Comparison of ENCODE assay signal across 32 cellular contexts in the genomic region with DNA sequence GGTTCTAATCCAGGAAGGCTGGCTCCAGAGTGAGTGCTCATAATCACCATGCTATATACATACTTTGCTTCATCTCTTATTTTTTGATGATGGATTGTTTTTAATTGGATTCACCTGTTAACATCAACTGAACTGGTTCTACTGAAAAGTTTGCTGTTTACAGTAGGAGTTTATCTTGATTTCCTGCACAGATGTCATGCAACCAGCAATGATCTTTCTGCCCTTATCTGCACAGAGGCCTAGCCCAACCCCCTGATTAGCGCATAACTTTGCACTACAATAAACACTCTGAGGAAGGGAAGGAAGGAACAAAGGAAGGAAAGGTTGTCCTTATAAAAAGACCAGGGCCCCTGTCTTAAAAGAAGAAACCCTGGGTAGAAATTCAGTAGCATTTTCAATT.
"Had no signal": no experiment of that assay in that cellular context is flagged by ENCODE, and none has a peak within 500 bp of the region (broad histone marks: within the 10 kb centered on the region; RNA-seq: fewer than 3 reads in every experiment).

No MANE protein-coding gene starts in this region.

- H3K27me3 ChIP-seq: ascending aorta, cardiac muscle cell, dorsolateral prefrontal cortex, heart left ventricle, pancreas, thyroid gland, upper lobe of right lung had no signal

- ATAC-seq: esophagus mucosa; naive thymus-derived CD4-positive, alpha-beta T cell; sciatic nerve; stimulated activated memory B cell treated with anti-CD40 and anti-IgM and Interleukin-4, amounts not matched to agents 10 μg/mL and 1 μg/mL and 100 μg/mL, for 72 hours; stimulated activated naive CD8-positive, alpha-beta T cell treated with anti-CD3 and anti-CD28 coated beads, Interleukin-15, amount 100 ng/mL, for 72 hours had no signal

- H3K27ac ChIP-seq: ascending aorta, cardiac muscle cell, coronary artery, dorsolateral prefrontal cortex, heart left ventricle, pancreas, prostate gland, skin epidermis, thyroid gland, upper lobe of right lung, WERI-Rb-1 had no signal

- DNase-seq: activated CD4-positive, alpha-beta memory T cell treated with anti-CD3 and anti-CD28 coated beads for 36 hours; activated CD4-positive, alpha-beta T cell treated with anti-CD3 and anti-CD28 coated beads, Interleukin-2, amount 10 ng/mL, durations not matched to agents 24 days and 14 days; activated CD4-positive, CD25-positive, alpha-beta regulatory T cell treated with anti-CD3 and anti-CD28 coated beads, Interleukin-2, amount 50 U/mL, for 72 hours; activated CD8-positive, alpha-beta memory T cell treated with anti-CD3 and anti-CD28 coated beads, Interleukin-2, amount 50 U/mL, for 4 hours; activated gamma-delta T cell; activated naive CD4-positive, alpha-beta T cell treated with anti-CD3 and anti-CD28 coated beads, Interleukin-2, amount 10 ng/mL, durations not matched to agents 7 days and 5 days; activated naive CD8-positive, alpha-beta T cell treated with anti-CD3 and anti-CD28 coated beads, Interleukin-2, amount 10 ng/mL, durations not matched to agents 7 days and 5 days; activated T-cell treated with anti-CD3 and anti-CD28 coated beads, Interleukin-2, amount 50 U/mL, for 1 hour; cerebellar nuclear complex; dorsolateral prefrontal cortex; effector memory CD4-positive, alpha-beta T cell; foreskin fibroblast; heart left ventricle; left ventricle myocardium superior; naive thymus-derived CD4-positive, alpha-beta T cell; nucleus accumbens; retina; stimulated activated CD4-positive, alpha-beta T cell treated with anti-CD3 and anti-CD28 coated beads, Interleukin-4, amount 100 ng/mL, for 4 hours; stimulated activated CD8-positive, alpha-beta memory T cell treated with anti-CD3 and anti-CD28 coated beads, Interleukin-4, amount 100 ng/mL, for 48 hours; stimulated activated naive CD8-positive, alpha-beta T cell treated with anti-CD3 and anti-CD28 coated beads, Interleukin-15, amount 100 ng/mL, for 72 hours; thyroid gland; upper lobe of right lung; WERI-Rb-1 had no signal

- H3K9me3 ChIP-seq: ascending aorta, heart left ventricle, pancreas, prostate gland, thyroid gland, upper lobe of right lung had no signal

- H3K36me3 ChIP-seq: ascending aorta, cardiac muscle cell, heart left ventricle, pancreas, prostate gland, thyroid gland, upper lobe of right lung, WERI-Rb-1 had no signal

- H3K4me1 ChIP-seq: pancreas, prostate gland, thyroid gland had no signal

- H3K4me3 ChIP-seq: ascending aorta, cardiac muscle cell, coronary artery, dorsolateral prefrontal cortex, heart left ventricle, pancreas, prostate gland, skin epidermis, thyroid gland, upper lobe of right lung had no signal
